In the genomic region with DNA sequence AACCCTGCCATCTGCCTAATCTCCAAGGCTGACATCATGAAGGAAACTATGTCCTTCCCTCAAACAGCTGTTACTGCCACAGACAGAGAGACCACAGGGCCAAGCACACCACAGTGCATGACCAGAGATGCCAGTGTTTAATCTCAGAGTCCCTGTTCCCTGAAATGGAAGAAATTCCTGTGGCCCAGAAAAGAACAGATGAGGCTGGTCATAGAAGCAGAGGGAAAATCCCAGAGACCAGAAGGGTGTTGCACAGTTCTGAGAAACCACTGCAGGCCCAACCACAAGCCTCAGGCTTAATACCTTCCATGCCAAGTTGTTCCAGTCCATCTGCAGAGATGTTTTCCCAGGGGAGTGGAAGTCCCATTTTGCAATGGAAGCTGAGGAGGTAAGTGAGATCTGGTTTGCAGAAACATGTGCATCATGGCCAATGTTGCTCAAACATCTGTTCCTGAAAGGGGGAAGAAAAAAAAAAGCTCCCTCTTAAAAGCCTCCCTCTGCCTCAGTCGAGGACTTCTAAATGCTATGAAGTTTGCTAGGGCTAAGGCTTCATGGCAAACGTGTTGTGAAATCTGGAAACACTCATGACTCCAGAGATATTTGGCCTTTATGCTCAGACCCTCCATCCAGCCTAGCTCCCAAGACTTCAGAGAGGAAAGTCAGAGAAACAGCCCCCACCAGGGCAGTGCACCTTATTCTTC, we compare ENCODE assay signal across 9 cellular contexts.
A peak's percentile ranks its signal among the peaks of the same experiment; 100 is the strongest.
DNase-seq lines count a peak whose midpoint lies in the region; ATAC-seq, FAIRE-seq and TF ChIP-seq lines count a peak whose summit lies in the region.
"Had no signal": no experiment of that assay in that cellular context is flagged by ENCODE, and none has a peak within 500 bp of the region (broad histone marks: within the 10 kb centered on the region; RNA-seq: fewer than 3 reads in every experiment).

No MANE protein-coding gene starts in this region.

- no peak for FAIRE-seq in H54 (lab: Jason Lieb, UNC)
- FAIRE-seq: endometrium had no signal

- H3K4me3 ChIP-seq in astrocyte of the spinal cord (ENCODE audit: low read depth, low read length), result no peak overlapping the region
- H3K4me3 ChIP-seq in spleen, result no peak overlapping the region

- TF ChIP-seq POLR2A in spleen (IDR thresholded peaks at IDR 0.05) (no peak), H54 (IDR thresholded peaks at IDR 0.05; ENCODE audit: low read depth, low read length) (no peak)

- TF ChIP-seq CTCF in astrocyte of the spinal cord (IDR thresholded peaks at IDR 0.05; ENCODE audit: low read depth, low read length), result no peak
- no peak for TF ChIP-seq CTCF in spleen (IDR thresholded peaks at IDR 0.05 in 8 of 11, conservative IDR thresholded peaks at IDR 0.05 in 3 of 11)

- H3K36me3 ChIP-seq in spleen, result no peaks in the 10 kb centered on the region

- H3K27ac ChIP-seq in spleen, result peak overlapping the region in 7 of 8 donors; percentile 14 to 53 (median 44)

- in situ Hi-C loops in astrocyte of the spinal cord (cut with HindIII; ENCODE audit: low sequenced_read_pairs), result no loop called here

- intact Hi-C loops in left ventricle myocardium superior (cut with micrococcal nuclease), result loop anchor here (5.0 to 10.0 kb wide), 3 partner anchors 70 to 713 kb away; partner anchors contain the start of gene NCOR2
- intact Hi-C loops in spleen (cut with DNase I; ENCODE audit: low total_unique reads), result loop anchor here (10.0 kb wide), 2 partner anchors 200 to 420 kb away; partner anchors contain the start of gene NCOR2

- peaks cover 0 to 12% (median 0%) of the 10 kb centered on the region in 7 donors for H3K27me3 ChIP-seq in spleen (replicated peaks in 1 of 7)

- peak; percentile 62 for ATAC-seq in left ventricle myocardium superior

- peaks cover 0 to 21% (median 17%) of the 10 kb centered on the region in 8 donors for H3K9me3 ChIP-seq in spleen

- 37 to 78% (median 62%) methylated on average over 2 of the region's 2 CpGs for WGBS in spleen, 5 donors

- peak; percentile 28 for DNase-seq in GOT3 (lab: John Stamatoyannopoulos, UW)
- DNase-seq in astrocyte of the spinal cord (ENCODE audit: low read depth, low spot score), result peak; percentile 91
- peak; percentile 19 for DNase-seq in left ventricle myocardium superior
- no peak for DNase-seq in spleen
- no peak for DNase-seq in germinal center (ENCODE audit: low spot score)
- no peak for DNase-seq in NCI-H774 (lab: John Stamatoyannopoulos, UW)
- DNase-seq in H54 (ENCODE audit: insufficient read length, low spot score), result no peak
- no peak for DNase-seq in activated CD4-positive, alpha-beta T cell treated with anti-CD3 and anti-CD28 coated beads, Interleukin-2, amount 50 U/mL, for 4 hours

- peaks cover 4 to 53% (median 21%) of the 10 kb centered on the region in 6 donors for H3K4me1 ChIP-seq in spleen

Comparison
In these comparisons a context has a peak if more than half of its experiments do, and no peak if none do; other contexts are left out.
1. DNase-seq: peak in GOT3 (single experiment), astrocyte of the spinal cord (single experiment) and left ventricle myocardium superior (single experiment); none in spleen (single experiment), germinal center (single experiment), NCI-H774 (single experiment), H54 (single experiment) and activated CD4-positive, alpha-beta T cell treated with anti-CD3 and anti-CD28 coated beads, Interleukin-2, amount 50 U/mL, for 4 hours (0 of 2).